1 cellular context compared by ENCODE assay signal in the genomic region with DNA sequence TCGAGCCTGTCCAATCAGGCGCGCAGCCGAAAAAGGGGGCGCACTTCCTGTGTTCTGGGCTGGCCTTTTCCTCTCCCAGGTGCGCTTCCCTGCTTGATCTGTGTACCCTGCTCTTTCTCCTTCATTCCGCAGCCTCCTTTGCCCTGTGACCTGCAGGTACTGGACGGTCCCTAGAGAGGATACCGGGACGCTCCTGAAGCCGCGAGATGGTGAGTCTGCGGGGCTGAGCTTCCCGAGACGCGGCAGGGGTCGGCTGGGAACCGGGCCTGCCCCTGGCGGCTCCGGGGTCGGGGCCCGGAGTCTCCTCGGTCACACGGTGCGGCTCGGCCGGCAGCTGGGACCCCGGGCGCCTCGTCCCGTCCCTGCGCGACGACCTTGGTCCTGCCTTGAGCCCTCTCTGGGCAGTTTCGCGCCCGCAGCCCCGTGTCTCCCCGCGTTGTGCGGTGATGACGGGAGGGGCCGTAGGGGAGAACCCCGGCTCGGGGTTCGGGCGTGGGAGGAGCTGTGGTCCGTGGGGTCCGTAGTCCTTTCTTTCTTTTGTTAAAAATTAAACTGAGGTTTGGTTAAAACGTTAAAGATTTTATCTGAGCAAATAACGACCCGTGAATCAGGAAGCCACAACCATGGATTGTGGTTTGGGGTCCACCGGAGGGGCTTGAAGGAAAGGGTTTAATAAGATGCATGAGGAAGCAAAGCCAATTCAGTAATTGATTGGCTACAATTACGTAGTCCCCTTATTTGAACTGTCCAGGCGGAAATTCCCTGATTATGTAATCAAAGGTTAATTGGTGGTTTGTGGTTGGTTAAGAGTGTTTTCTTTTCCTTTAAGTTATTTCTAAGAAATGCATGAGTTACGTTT.
TF ChIP-seq lines count a peak whose summit lies in the region.

No MANE protein-coding gene starts in this region.

TF ChIP-seq in HepG2, 621 proteins besides CTCF, POLR2A, EP300 and RAD21 (continued from another document and continues in another):
- TF ChIP-seq, protein P1, sequence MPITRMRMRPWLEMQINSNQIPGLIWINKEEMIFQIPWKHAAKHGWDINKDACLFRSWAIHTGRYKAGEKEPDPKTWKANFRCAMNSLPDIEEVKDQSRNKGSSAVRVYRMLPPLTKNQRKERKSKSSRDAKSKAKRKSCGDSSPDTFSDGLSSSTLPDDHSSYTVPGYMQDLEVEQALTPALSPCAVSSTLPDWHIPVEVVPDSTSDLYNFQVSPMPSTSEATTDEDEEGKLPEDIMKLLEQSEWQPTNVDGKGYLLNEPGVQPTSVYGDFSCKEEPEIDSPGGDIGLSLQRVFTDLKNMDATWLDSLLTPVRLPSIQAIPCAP (CRISPR knock-in tag; IDR thresholded peaks at IDR 0.05; ENCODE audit: low read depth), result peak; percentile 41; the same call in 1 of the 2 replicates
- TF ChIP-seq CREM (IDR thresholded peaks at IDR 0.05) (peak; percentile 66), CREM (CRISPR knock-in tag; IDR thresholded peaks at IDR 0.05) (no peak), TOPORS (CRISPR knock-in tag; IDR thresholded peaks at IDR 0.05) (0 out of 2 replicates have a peak, but pooled peaks have one; percentile 26), CAMTA2 (CRISPR knock-in tag; IDR thresholded peaks at IDR 0.05; ENCODE audit: borderline replicate concordance) (peak; percentile 94; the same call in 1 of the 2 replicates), KDM2A (CRISPR knock-in tag; IDR thresholded peaks at IDR 0.05; ENCODE audit: borderline replicate concordance, low read depth) (peak; percentile 91), TSC22D2 (CRISPR knock-in tag; IDR thresholded peaks at IDR 0.05; ENCODE audit: borderline replicate concordance) (peak; percentile 68; the same call in 1 of the 2 replicates), KDM5A (IDR thresholded peaks at IDR 0.05; ENCODE audit: borderline replicate concordance, low read length) (peak; percentile 83), PHF5A (CRISPR knock-in tag; IDR thresholded peaks at IDR 0.05; ENCODE audit: low read depth, unreplicated experiment) (peak; percentile 88), KDM4B (CRISPR knock-in tag; IDR thresholded peaks at IDR 0.05) (peak; percentile 17; the same call in 1 of the 2 replicates), HMG20A (CRISPR knock-in tag; IDR thresholded peaks at IDR 0.05; ENCODE audit: borderline replicate concordance) (peak; percentile 22; the same call in 1 of the 2 replicates), HNRNPH1 (optimal IDR thresholded peaks at IDR 0.05; ENCODE audit: low read depth, low read length) (no peak), ZNF263 (CRISPR knock-in tag; IDR thresholded peaks at IDR 0.05) (no peak), SCMH1 (CRISPR knock-in tag; IDR thresholded peaks at IDR 0.05; ENCODE audit: borderline replicate concordance) (no peak), ZNF124 (CRISPR knock-in tag; IDR thresholded peaks at IDR 0.05) (peak; percentile 24; the same call in 1 of the 2 replicates), HNF4G (IDR thresholded peaks at IDR 0.05; ENCODE audit: borderline replicate concordance, low read depth, low read length) (peak; percentile 25; the same call in 1 of the 2 replicates), HNF4G (CRISPR knock-in tag; IDR thresholded peaks at IDR 0.05; ENCODE audit: borderline replicate concordance, low read depth) (peak; percentile 75), NFYB (CRISPR knock-in tag; IDR thresholded peaks at IDR 0.05) (peak; percentile 93), MXD4 (CRISPR knock-in tag; IDR thresholded peaks at IDR 0.05) (peak; percentile 78; the same call in 1 of the 2 replicates), ZBTB42 (CRISPR knock-in tag; IDR thresholded peaks at IDR 0.05) (peak; percentile 88), NCOR1 (IDR thresholded peaks at IDR 0.05; ENCODE audit: borderline replicate concordance, low read length) (peak; percentile 68; the same call in 1 of the 2 replicates), KAT8 (CRISPR knock-in tag; IDR thresholded peaks at IDR 0.05) (peak; percentile 88), TCF12 (IDR thresholded peaks at IDR 0.05) (no peak), TCF12 (CRISPR knock-in tag; IDR thresholded peaks at IDR 0.05) (peak; percentile 91), ZNF83 (CRISPR knock-in tag; IDR thresholded peaks at IDR 0.05; ENCODE audit: borderline replicate concordance) (peak; percentile 53; the same call in 1 of the 2 replicates), MYNN (CRISPR knock-in tag; IDR thresholded peaks at IDR 0.05; ENCODE audit: low read depth) (peak; percentile 72; the same call in 1 of the 2 replicates), SALL2 (CRISPR knock-in tag; IDR thresholded peaks at IDR 0.05) (peak; percentile 83; the same call in 1 of the 2 replicates), JUN (CRISPR knock-in tag; IDR thresholded peaks at IDR 0.05) (peak; percentile 45; the same call in 1 of the 2 replicates), ZNF678 (CRISPR knock-in tag; IDR thresholded peaks at IDR 0.05) (peak; percentile 93), ZNF598 (CRISPR knock-in tag; IDR thresholded peaks at IDR 0.05; ENCODE audit: borderline replicate concordance) (peak; percentile 96; the same call in 1 of the 2 replicates), ZNF761 (CRISPR knock-in tag; conservative IDR thresholded peaks at IDR 0.05) (no peak), ZNF24 (IDR thresholded peaks at IDR 0.05) (no peak), CREB1 (IDR thresholded peaks at IDR 0.05) (no peak), CREB1 (CRISPR knock-in tag; IDR thresholded peaks at IDR 0.05) (peak; percentile 50; the same call in 1 of the 2 replicates), EEA1 (CRISPR knock-in tag; IDR thresholded peaks at IDR 0.05; ENCODE audit: borderline replicate concordance) (peak; percentile 79; the same call in 1 of the 2 replicates), GFI1 (CRISPR knock-in tag; IDR thresholded peaks at IDR 0.05; ENCODE audit: borderline replicate concordance) (peak; percentile 55; the same call in 1 of the 2 replicates), ZNF878 (CRISPR knock-in tag; IDR thresholded peaks at IDR 0.05) (no peak), REPIN1 (CRISPR knock-in tag; IDR thresholded peaks at IDR 0.05; ENCODE audit: borderline replicate concordance, low read depth) (peak; percentile 76; the same call in 1 of the 2 replicates), NFYC (CRISPR knock-in tag; IDR thresholded peaks at IDR 0.05) (peak; percentile 94), ZNF547 (CRISPR knock-in tag; IDR thresholded peaks at IDR 0.05) (peak; percentile 85; the same call in 1 of the 2 replicates), HDAC2 (CRISPR knock-in tag; IDR thresholded peaks at IDR 0.05) (peak; percentile 15), ZSCAN29 (CRISPR knock-in tag; conservative IDR thresholded peaks at IDR 0.05) (no peak), ZNF441 (CRISPR knock-in tag; IDR thresholded peaks at IDR 0.05; ENCODE audit: borderline replicate concordance) (no peak; the same call in 1 of the 2 replicates)
- TF ChIP-seq, protein P2, sequence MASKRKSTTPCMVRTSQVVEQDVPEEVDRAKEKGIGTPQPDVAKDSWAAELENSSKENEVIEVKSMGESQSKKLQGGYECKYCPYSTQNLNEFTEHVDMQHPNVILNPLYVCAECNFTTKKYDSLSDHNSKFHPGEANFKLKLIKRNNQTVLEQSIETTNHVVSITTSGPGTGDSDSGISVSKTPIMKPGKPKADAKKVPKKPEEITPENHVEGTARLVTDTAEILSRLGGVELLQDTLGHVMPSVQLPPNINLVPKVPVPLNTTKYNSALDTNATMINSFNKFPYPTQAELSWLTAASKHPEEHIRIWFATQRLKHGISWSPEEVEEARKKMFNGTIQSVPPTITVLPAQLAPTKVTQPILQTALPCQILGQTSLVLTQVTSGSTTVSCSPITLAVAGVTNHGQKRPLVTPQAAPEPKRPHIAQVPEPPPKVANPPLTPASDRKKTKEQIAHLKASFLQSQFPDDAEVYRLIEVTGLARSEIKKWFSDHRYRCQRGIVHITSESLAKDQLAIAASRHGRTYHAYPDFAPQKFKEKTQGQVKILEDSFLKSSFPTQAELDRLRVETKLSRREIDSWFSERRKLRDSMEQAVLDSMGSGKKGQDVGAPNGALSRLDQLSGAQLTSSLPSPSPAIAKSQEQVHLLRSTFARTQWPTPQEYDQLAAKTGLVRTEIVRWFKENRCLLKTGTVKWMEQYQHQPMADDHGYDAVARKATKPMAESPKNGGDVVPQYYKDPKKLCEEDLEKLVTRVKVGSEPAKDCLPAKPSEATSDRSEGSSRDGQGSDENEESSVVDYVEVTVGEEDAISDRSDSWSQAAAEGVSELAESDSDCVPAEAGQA (IDR thresholded peaks at IDR 0.05; ENCODE audit: low read depth), result no peak
- TF ChIP-seq, protein P2 (CRISPR knock-in tag; IDR thresholded peaks at IDR 0.05; ENCODE audit: borderline replicate concordance), result peak; percentile 85; the same call in 1 of the 2 replicates
- TF ChIP-seq, protein P3, sequence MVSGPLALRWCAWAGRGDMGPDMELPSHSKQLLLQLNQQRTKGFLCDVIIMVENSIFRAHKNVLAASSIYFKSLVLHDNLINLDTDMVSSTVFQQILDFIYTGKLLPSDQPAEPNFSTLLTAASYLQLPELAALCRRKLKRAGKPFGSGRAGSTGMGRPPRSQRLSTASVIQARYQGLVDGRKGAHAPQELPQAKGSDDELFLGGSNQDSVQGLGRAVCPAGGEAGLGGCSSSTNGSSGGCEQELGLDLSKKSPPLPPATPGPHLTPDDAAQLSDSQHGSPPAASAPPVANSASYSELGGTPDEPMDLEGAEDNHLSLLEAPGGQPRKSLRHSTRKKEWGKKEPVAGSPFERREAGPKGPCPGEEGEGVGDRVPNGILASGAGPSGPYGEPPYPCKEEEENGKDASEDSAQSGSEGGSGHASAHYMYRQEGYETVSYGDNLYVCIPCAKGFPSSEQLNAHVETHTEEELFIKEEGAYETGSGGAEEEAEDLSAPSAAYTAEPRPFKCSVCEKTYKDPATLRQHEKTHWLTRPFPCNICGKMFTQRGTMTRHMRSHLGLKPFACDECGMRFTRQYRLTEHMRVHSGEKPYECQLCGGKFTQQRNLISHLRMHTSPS (CRISPR knock-in tag; IDR thresholded peaks at IDR 0.05; ENCODE audit: low read depth), result 0 out of 2 replicates have a peak, but pooled peaks have one; percentile 35
- TF ChIP-seq, protein P4, sequence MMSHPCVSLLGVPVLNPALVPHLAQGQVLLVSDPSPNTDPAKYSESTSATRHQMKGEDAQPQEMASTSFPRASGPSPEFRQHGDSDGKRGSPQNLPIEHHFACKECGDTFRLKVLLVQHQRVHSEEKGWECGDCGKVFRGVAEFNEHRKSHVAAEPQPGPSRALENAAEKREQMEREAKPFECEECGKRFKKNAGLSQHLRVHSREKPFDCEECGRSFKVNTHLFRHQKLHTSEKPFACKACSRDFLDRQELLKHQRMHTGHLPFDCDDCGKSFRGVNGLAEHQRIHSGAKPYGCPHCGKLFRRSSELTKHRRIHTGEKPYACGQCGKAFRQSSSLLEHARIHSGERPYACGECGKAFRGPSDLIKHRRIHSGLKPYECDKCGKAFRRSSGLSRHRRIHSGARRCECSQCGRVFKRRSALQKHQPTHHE (CRISPR knock-in tag; IDR thresholded peaks at IDR 0.05; ENCODE audit: borderline replicate concordance), result peak; percentile 62; the same call in 1 of the 2 replicates
- TF ChIP-seq, protein P5, sequence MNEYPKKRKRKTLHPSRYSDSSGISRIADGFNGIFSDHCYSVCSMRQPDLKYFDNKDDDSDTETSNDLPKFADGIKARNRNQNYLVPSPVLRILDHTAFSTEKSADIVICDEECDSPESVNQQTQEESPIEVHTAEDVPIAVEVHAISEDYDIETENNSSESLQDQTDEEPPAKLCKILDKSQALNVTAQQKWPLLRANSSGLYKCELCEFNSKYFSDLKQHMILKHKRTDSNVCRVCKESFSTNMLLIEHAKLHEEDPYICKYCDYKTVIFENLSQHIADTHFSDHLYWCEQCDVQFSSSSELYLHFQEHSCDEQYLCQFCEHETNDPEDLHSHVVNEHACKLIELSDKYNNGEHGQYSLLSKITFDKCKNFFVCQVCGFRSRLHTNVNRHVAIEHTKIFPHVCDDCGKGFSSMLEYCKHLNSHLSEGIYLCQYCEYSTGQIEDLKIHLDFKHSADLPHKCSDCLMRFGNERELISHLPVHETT (CRISPR knock-in tag; conservative IDR thresholded peaks at IDR 0.05), result 0 out of 2 replicates have a peak, but pooled peaks have one; percentile 61
- TF ChIP-seq, protein P6, sequence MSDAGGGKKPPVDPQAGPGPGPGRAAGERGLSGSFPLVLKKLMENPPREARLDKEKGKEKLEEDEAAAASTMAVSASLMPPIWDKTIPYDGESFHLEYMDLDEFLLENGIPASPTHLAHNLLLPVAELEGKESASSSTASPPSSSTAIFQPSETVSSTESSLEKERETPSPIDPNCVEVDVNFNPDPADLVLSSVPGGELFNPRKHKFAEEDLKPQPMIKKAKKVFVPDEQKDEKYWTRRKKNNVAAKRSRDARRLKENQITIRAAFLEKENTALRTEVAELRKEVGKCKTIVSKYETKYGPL (CRISPR knock-in tag; IDR thresholded peaks at IDR 0.05), result peak; percentile 26; the same call in 1 of the 2 replicates
